ENCODE assay signal across 28 cellular contexts in the genomic region with DNA sequence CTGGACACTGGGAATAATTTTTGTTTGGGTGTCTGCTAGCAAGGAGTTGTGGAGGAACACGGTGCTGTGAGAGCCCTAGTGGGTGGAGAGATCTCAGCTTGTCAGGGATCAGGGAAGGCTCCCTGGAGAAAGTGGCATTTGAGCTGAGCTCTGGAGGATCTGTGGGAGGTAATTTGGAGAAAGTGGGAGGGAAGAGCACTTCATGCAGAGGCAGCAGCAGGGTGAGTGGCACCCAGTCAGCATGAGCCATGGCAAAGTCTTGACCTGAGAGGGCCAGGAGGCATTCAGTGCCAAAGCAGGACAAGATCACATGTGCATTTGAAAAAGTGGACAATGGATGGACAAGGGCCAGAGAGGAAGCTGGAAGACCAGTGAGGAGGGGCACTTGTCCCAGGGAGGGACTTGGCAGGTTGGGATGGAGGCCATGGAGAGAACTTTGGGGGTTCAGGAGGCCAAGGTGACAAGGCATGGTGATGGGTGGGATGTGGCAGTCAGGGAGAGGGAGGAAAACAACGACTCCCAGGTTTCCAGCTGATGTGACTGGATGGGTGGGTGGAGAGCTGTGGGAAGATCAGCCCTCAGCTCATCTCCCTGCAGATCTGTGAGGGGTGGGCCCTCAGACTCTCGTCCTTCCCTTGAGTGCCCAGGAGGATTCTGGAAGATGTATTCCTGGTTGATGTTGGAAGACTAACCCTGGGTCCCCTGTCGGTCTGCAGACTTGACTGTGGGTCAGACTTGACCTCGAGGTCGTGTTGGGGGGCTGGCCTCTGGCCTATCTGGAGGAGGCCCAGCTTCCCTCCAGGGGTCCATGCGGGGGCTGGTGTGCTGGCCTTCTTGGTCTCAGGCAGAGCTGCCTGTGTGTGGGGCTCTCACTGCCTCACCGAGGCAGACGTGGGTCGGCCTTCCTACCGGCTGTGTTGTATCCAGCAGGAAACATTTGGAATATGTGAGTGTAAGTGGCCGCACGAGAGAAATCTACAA.
"Had no signal": no experiment of that assay in that cellular context is flagged by ENCODE, and none has a peak within 500 bp of the region (broad histone marks: within the 10 kb centered on the region; RNA-seq: fewer than 3 reads in every experiment).

No MANE protein-coding gene starts in this region.

- H3K36me3 ChIP-seq: gastrocnemius medialis, thyroid gland, upper lobe of left lung, vagina had no signal

- H3K27me3 ChIP-seq: gastrocnemius medialis, thyroid gland, upper lobe of left lung, vagina had no signal

- H3K9me3 Mint-ChIP-seq: activated naive CD8-positive, alpha-beta T cell treated with anti-CD3 and anti-CD28 coated beads, Interleukin-2, amount 50 U/mL, for 24 hours; activated T-helper 1 cell treated with anti-CD3 and anti-CD28 coated beads, Interleukin-12 subunit alpha, Interleukin-12 subunit beta, Interleukin-2, Interleukin-4 antibody, amounts not matched to agents 30 ng/mL and 10 ng/mL and 1 ng/mL, durations not matched to agents 14 hours and 24 hours and 36 hours; mesothelial cell of epicardium; neural crest cell; stimulated activated memory B cell treated with anti-CD40 and anti-IgM and Interleukin-4, amounts not matched to agents 10 μg/mL and 1 μg/mL and 100 μg/mL, for 72 hours; stimulated activated naive CD8-positive, alpha-beta T cell treated with anti-CD3 and anti-CD28 coated beads, Interleukin-15, amount 100 ng/mL, for 72 hours had no signal

- H3K27ac Mint-ChIP-seq: activated naive CD8-positive, alpha-beta T cell treated with anti-CD3 and anti-CD28 coated beads, Interleukin-2, amount 50 U/mL, for 24 hours; activated T-helper 1 cell treated with anti-CD3 and anti-CD28 coated beads, Interleukin-12 subunit alpha, Interleukin-12 subunit beta, Interleukin-2, Interleukin-4 antibody, amounts not matched to agents 30 ng/mL and 10 ng/mL and 1 ng/mL, durations not matched to agents 14 hours and 24 hours and 36 hours; mesothelial cell of epicardium; naive B cell; stimulated activated memory B cell treated with anti-CD40 and anti-IgM and Interleukin-4, amounts not matched to agents 10 μg/mL and 1 μg/mL and 100 μg/mL, for 72 hours; stimulated activated naive CD8-positive, alpha-beta T cell treated with anti-CD3 and anti-CD28 coated beads, Interleukin-15, amount 100 ng/mL, for 72 hours had no signal

- H3K27me3 Mint-ChIP-seq: stimulated activated memory B cell treated with anti-CD40 and anti-IgM and Interleukin-4, amounts not matched to agents 10 μg/mL and 1 μg/mL and 100 μg/mL, for 72 hours; stimulated activated naive CD8-positive, alpha-beta T cell treated with anti-CD3 and anti-CD28 coated beads, Interleukin-15, amount 100 ng/mL, for 72 hours had no signal

- H3K4me3 ChIP-seq: gastrocnemius medialis, skin epidermis, thyroid gland, upper lobe of left lung, vagina had no signal

- DNase-seq: activated effector memory CD4-positive, alpha-beta T cell treated with anti-CD3 and anti-CD28 coated beads, Interleukin-2, amount 50 U/mL, for 16 hours; activated naive CD4-positive, alpha-beta T cell treated with anti-CD3 and anti-CD28 coated beads, Interleukin-2, amount 50 U/mL, for 16 hours; activated naive CD8-positive, alpha-beta T cell treated with anti-CD3 and anti-CD28 coated beads, Interleukin-2, amount 50 U/mL, for 24 hours; activated T-cell treated with anti-CD3 and anti-CD28 coated beads for 4 hours; amygdala; central memory CD4-positive, alpha-beta T cell; effector memory CD4-positive, alpha-beta T cell; erythroblast; gastrocnemius medialis; glutamatergic neuron; left cardiac atrium; naive B cell; occipital lobe; right cardiac atrium; stimulated activated CD4-positive, alpha-beta T cell treated with anti-CD3 and anti-CD28 coated beads, Interleukin-4, amount 100 ng/mL, for 4 hours; stimulated activated CD8-positive, alpha-beta memory T cell treated with anti-CD3 and anti-CD28 coated beads, Interleukin-4, amount 100 ng/mL, for 48 hours; stimulated activated naive CD8-positive, alpha-beta T cell treated with anti-CD3 and anti-CD28 coated beads, Interleukin-15, amount 100 ng/mL, for 72 hours; substantia nigra; T-helper 2 cell; thyroid gland; upper lobe of left lung had no signal

- H3K36me3 Mint-ChIP-seq: mesothelial cell of epicardium; naive B cell; stimulated activated memory B cell treated with anti-CD40 and anti-IgM and Interleukin-4, amounts not matched to agents 10 μg/mL and 1 μg/mL and 100 μg/mL, for 72 hours had no signal

- H3K27ac ChIP-seq: gastrocnemius medialis, parathyroid adenoma, skin epidermis, thyroid gland, upper lobe of left lung, vagina had no signal

- H3K9me3 ChIP-seq: gastrocnemius medialis, thyroid gland, upper lobe of left lung, vagina had no signal

- H3K4me1 Mint-ChIP-seq: activated naive CD8-positive, alpha-beta T cell treated with anti-CD3 and anti-CD28 coated beads, Interleukin-2, amount 50 U/mL, for 24 hours; naive B cell; neural crest cell; stimulated activated memory B cell treated with anti-CD40 and anti-IgM and Interleukin-4, amounts not matched to agents 10 μg/mL and 1 μg/mL and 100 μg/mL, for 72 hours; stimulated activated naive CD8-positive, alpha-beta T cell treated with anti-CD3 and anti-CD28 coated beads, Interleukin-15, amount 100 ng/mL, for 72 hours had no signal

- H3K4me3 Mint-ChIP-seq: activated naive CD8-positive, alpha-beta T cell treated with anti-CD3 and anti-CD28 coated beads, Interleukin-2, amount 50 U/mL, for 24 hours; activated T-helper 1 cell treated with anti-CD3 and anti-CD28 coated beads, Interleukin-12 subunit alpha, Interleukin-12 subunit beta, Interleukin-2, Interleukin-4 antibody, amounts not matched to agents 30 ng/mL and 10 ng/mL and 1 ng/mL, durations not matched to agents 14 hours and 24 hours and 36 hours; mesothelial cell of epicardium; naive B cell; neural crest cell; stimulated activated memory B cell treated with anti-CD40 and anti-IgM and Interleukin-4, amounts not matched to agents 10 μg/mL and 1 μg/mL and 100 μg/mL, for 72 hours; stimulated activated naive CD8-positive, alpha-beta T cell treated with anti-CD3 and anti-CD28 coated beads, Interleukin-15, amount 100 ng/mL, for 72 hours had no signal

- H3K4me1 ChIP-seq: gastrocnemius medialis, parathyroid adenoma, upper lobe of left lung had no signal
